Comparison of ENCODE assay signal across 8 cellular contexts in the genomic region with DNA sequence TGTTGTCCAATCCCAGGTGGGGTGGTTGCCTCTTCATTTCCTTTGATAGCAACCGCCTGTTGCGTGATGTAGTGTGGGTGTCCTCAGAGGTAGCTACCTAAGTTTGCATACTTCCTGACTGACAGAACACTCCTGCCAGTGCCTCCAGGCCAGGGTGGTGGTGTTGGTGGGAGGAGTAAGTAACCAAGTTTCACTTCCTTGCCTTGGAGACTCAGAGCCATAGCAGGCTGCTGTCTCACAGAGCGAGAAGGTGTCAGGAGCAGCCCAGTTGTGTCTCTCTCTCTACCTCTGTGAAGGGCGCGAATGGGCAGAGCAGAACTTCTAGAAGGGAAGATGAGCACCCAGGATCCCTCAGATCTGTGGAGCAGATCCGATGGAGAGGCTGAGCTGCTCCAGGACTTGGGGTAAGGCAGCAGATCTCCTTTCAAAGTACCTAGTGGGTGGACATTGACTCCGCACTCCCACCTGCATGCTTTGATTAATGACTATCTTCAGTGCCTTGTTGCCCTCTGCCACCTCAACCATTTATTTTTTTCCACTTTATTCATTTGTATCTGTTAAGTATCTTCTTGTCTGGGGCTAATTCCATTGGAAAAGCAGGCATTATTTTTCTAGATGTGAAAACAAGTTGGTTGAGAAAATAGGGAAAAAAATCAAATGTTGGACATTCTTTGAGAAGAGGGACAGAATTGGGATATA. TPM values are rescaled to one million over a fixed set of nuclear protein-coding genes. Genes with fewer than 3 reads are reported as not detected.
DNase-seq lines count a peak whose midpoint lies in the region; ATAC-seq, FAIRE-seq and TF ChIP-seq lines count a peak whose summit lies in the region.

Gene DAPP1, plus strand, starts transcription at position 217 of the 699 bp plus-strand sequence. Its CDS starts 87 bp downstream, at position 304.

- H3K4me3 ChIP-seq in breast epithelium = peak within 1 kb of the TSS; percentile 25 to 45 (median 34)
- peak within 1 kb of the TSS in 1 of 4 donors; percentile 10 for H3K4me3 ChIP-seq in pancreas
- peak within 1 kb of the TSS in 1 of 2 donors; percentile 39 for H3K4me3 ChIP-seq in vagina

- peak within 1 kb of the TSS; percentile 67 to 69 for H3K27ac ChIP-seq in breast epithelium
- peak within 1 kb of the TSS in 2 of 4 donors; percentile 48 to 59 for H3K27ac ChIP-seq in pancreas
- H3K27ac ChIP-seq in vagina = peak within 1 kb of the TSS; percentile 27

- 88 to 89% methylated on average over 7 of the region's 7 CpGs for WGBS in pancreas, 2 donors

- no peaks in the 10 kb centered on the region for H3K36me3 ChIP-seq in breast epithelium
- no peaks in the 10 kb centered on the region for H3K36me3 ChIP-seq in pancreas
- H3K36me3 ChIP-seq in vagina = no peaks in the 10 kb centered on the region

- no peaks in the 10 kb centered on the region for H3K4me1 ChIP-seq in breast epithelium
- H3K4me1 ChIP-seq in pancreas = peaks cover 4 to 7% (median 6%) of the 10 kb centered on the region in 3 donors
- H3K4me1 ChIP-seq in vagina = peaks cover 6% of the 10 kb centered on the region

- DNase-seq in UCSD-AML1 (lab: John Stamatoyannopoulos, UW; ENCODE audit: unreplicated experiment) (peak; percentile 62), breast epithelium (ENCODE audit: low spot score in 2 of 2) (peak; percentile 52 to 61), pancreas (peak in 1 of 6 donors; percentile 33), vagina (ENCODE audit: extremely low spot score in 2 of 2) (no peak), NCI-H146 treated with DMSO at 0.1 percent for 48 hours (lab: John Stamatoyannopoulos, UW; ENCODE audit: unreplicated experiment) (no peak), HCEC 1CT (no peak)

- H3K27me3 ChIP-seq in breast epithelium (no peaks in the 10 kb centered on the region), pancreas (no peaks in the 10 kb centered on the region), vagina (no peaks in the 10 kb centered on the region)

- H3K9me3 ChIP-seq in breast epithelium = no peaks in the 10 kb centered on the region
- H3K9me3 ChIP-seq in pancreas = no peaks in the 10 kb centered on the region
- H3K9me3 ChIP-seq in vagina = no peaks in the 10 kb centered on the region

- no peak for TF ChIP-seq CTCF in breast epithelium (IDR thresholded peaks at IDR 0.05)
- no peak for TF ChIP-seq CTCF in pancreas (IDR thresholded peaks at IDR 0.05)
- TF ChIP-seq CTCF in vagina (IDR thresholded peaks at IDR 0.05) = no peak

- no peak for TF ChIP-seq POLR2A in breast epithelium (IDR thresholded peaks at IDR 0.05)
- TF ChIP-seq POLR2A in vagina (IDR thresholded peaks at IDR 0.05) = no peak

- ATAC-seq in GM19324 (IDR thresholded peaks at IDR 0.05; ENCODE audit: low FRiP score, unreplicated experiment) = peak; percentile 98
- ATAC-seq in HG03280 (IDR thresholded peaks at IDR 0.05; ENCODE audit: unreplicated experiment) = peak; percentile 95
- peak in 3 of 4 donors; percentile 31 to 70 (median 58) for ATAC-seq in pancreas

- no peak for FAIRE-seq in pancreas (lab: Jason Lieb, UNC)

- intact Hi-C loops in breast epithelium (cut with DNase I; ENCODE audit: low total_unique reads) = no loop called here
- intact Hi-C loops in pancreas (cut with DNase I) = loop anchor here in 1 of 3 donors (10.0 kb wide), 1 partner anchor 128 kb away; the partner anchor contains the start of gene DNAJB14
- intact Hi-C loops in vagina (cut with DNase I) = no loop called here

RNA-seq across cellular contexts. Expression of gene DAPP1, which starts in this region (rescaled TPM):
- total RNA-seq in breast epithelium = 10 to 100 TPM in 1 of 3 donors, 1 to 10 TPM in 2; 2.7 to 10.2 (median 4.9) TPM
- total RNA-seq in pancreas = 1 to 10 TPM in 2 of 6 donors, under 1 TPM in 4; 0.16 to 2.7 (median 0.54) TPM
- under 1 TPM; 0.09 to 0.19 TPM for polyA plus RNA-seq in pancreas
- 22.6 TPM for total RNA-seq in vagina

Comparison
In these comparisons a context has a peak if more than half of its experiments do, and no peak if none do; other contexts are left out.
1. DNase-seq: peak in UCSD-AML1 (single experiment) and breast epithelium (2 of 2); none in vagina (0 of 2), NCI-H146 treated with DMSO at 0.1 percent for 48 hours (single experiment) and HCEC 1CT (single experiment).
2. Peak in every context shown above with its lines, with median percentiles within 50 percentile points of each other: ATAC-seq.